Comparison of ENCODE assay signal across 1 cellular context in genomic region chr9:81689343-81690175, GRCh38.
A peak's percentile ranks its signal among the peaks of the same experiment; 100 is the strongest.
TF ChIP-seq lines count a peak whose summit lies in the region.

Gene TLE1 (minus strand): TSS chr9:81689547. CDS start chr9:81688240, 1,307 bp downstream.

TF ChIP-seq in HepG2, 621 proteins besides CTCF, POLR2A, EP300 and RAD21 (continued from another document and continues in another):
- TF ChIP-seq ZNF772 (CRISPR knock-in tag; IDR thresholded peaks at IDR 0.05), result peak; percentile 21; the same call in 1 of the 2 replicates
- no peak for TF ChIP-seq NFE2 (CRISPR knock-in tag; IDR thresholded peaks at IDR 0.05)
- TF ChIP-seq E2F2 (CRISPR knock-in tag; IDR thresholded peaks at IDR 0.05; ENCODE audit: borderline replicate concordance), result 0 out of 2 replicates have a peak, but pooled peaks have one; percentile 73
- TF ChIP-seq LCORL (IDR thresholded peaks at IDR 0.05), result no peak
- no peak for TF ChIP-seq LCORL (CRISPR knock-in tag; IDR thresholded peaks at IDR 0.05)
- TF ChIP-seq NR1H2 (CRISPR knock-in tag; IDR thresholded peaks at IDR 0.05; ENCODE audit: borderline replicate concordance, low read depth), result no peak
- no peak; the same call in 1 of the 2 replicates for TF ChIP-seq ZNF710 (CRISPR knock-in tag; IDR thresholded peaks at IDR 0.05; ENCODE audit: borderline replicate concordance)
- no peak for TF ChIP-seq MNT (IDR thresholded peaks at IDR 0.05)
- no peak for TF ChIP-seq ZNF724P (CRISPR knock-in tag; IDR thresholded peaks at IDR 0.05; ENCODE audit: borderline replicate concordance)
- no peak for TF ChIP-seq NFKBIZ (CRISPR knock-in tag; IDR thresholded peaks at IDR 0.05)
- peak; percentile 48; the same call in 1 of the 2 replicates for TF ChIP-seq CREB3 (CRISPR knock-in tag; IDR thresholded peaks at IDR 0.05)
- TF ChIP-seq ZBTB10 (CRISPR knock-in tag; IDR thresholded peaks at IDR 0.05; ENCODE audit: borderline replicate concordance), result no peak
- no peak for TF ChIP-seq CBX2 (IDR thresholded peaks at IDR 0.05; ENCODE audit: low read depth, low read length)
- no peak for TF ChIP-seq CBX2 (CRISPR knock-in tag; IDR thresholded peaks at IDR 0.05; ENCODE audit: low read depth)
- TF ChIP-seq ZNF143 (CRISPR knock-in tag; IDR thresholded peaks at IDR 0.05), result no peak
- TF ChIP-seq CERS6 (CRISPR knock-in tag; IDR thresholded peaks at IDR 0.05), result 0 out of 2 replicates have a peak, but pooled peaks have one; percentile 41
- no peak for TF ChIP-seq FOXP1 (IDR thresholded peaks at IDR 0.05)
- TF ChIP-seq FOXP1 (CRISPR knock-in tag; IDR thresholded peaks at IDR 0.05), result peak; percentile 32; the same call in 1 of the 2 replicates
- TF ChIP-seq MBD4 (IDR thresholded peaks at IDR 0.05; ENCODE audit: borderline replicate concordance, low read length), result no peak
- TF ChIP-seq ZNF256 (CRISPR knock-in tag; conservative IDR thresholded peaks at IDR 0.05), result no peak
- peak; percentile 26; the same call in 1 of the 2 replicates for TF ChIP-seq MXD4 (CRISPR knock-in tag; IDR thresholded peaks at IDR 0.05)
- TF ChIP-seq ZNF709 (CRISPR knock-in tag; IDR thresholded peaks at IDR 0.05), result 0 out of 2 replicates have a peak, but pooled peaks have one; percentile 5
- no peak for TF ChIP-seq NFIC (IDR thresholded peaks at IDR 0.05; ENCODE audit: low read length)
- peak; percentile 36; the same call in 1 of the 2 replicates for TF ChIP-seq KAT8 (CRISPR knock-in tag; IDR thresholded peaks at IDR 0.05)
- no peak for TF ChIP-seq GTF3A (CRISPR knock-in tag; conservative IDR thresholded peaks at IDR 0.05)
- peak; percentile 37; the same call in 1 of the 2 replicates for TF ChIP-seq AHR (CRISPR knock-in tag; IDR thresholded peaks at IDR 0.05)
- TF ChIP-seq HNF4G (IDR thresholded peaks at IDR 0.05; ENCODE audit: borderline replicate concordance, low read depth, low read length), result no peak
- peak; percentile 10; the same call in 1 of the 2 replicates for TF ChIP-seq HNF4G (CRISPR knock-in tag; IDR thresholded peaks at IDR 0.05; ENCODE audit: borderline replicate concordance, low read depth)
- TF ChIP-seq ZNF232 (CRISPR knock-in tag; IDR thresholded peaks at IDR 0.05; ENCODE audit: borderline replicate concordance), result peak; percentile 90
- TF ChIP-seq ZNF362 (CRISPR knock-in tag; IDR thresholded peaks at IDR 0.05; ENCODE audit: borderline replicate concordance), result no peak; the same call in 1 of the 2 replicates
- TF ChIP-seq ZNF124 (CRISPR knock-in tag; IDR thresholded peaks at IDR 0.05), result no peak
- TF ChIP-seq REST (IDR thresholded peaks at IDR 0.05; ENCODE audit: borderline replicate concordance in 1 of 2, low read depth in 1 of 2, low read length in 2 of 2), result peak in 1 of 2 experiments; percentile 44; a peak in 1 of 4 replicates
- no peak for TF ChIP-seq DDIT3 (CRISPR knock-in tag; IDR thresholded peaks at IDR 0.05)
- TF ChIP-seq TBP (CRISPR knock-in tag; IDR thresholded peaks at IDR 0.05), result 0 out of 2 replicates have a peak, but pooled peaks have one; percentile 65
- no peak for TF ChIP-seq ZNF550 (CRISPR knock-in tag; IDR thresholded peaks at IDR 0.05; ENCODE audit: borderline replicate concordance)
- TF ChIP-seq ZNF160 (CRISPR knock-in tag; IDR thresholded peaks at IDR 0.05), result no peak
- TF ChIP-seq ZNF780A (CRISPR knock-in tag; IDR thresholded peaks at IDR 0.05), result 0 out of 2 replicates have a peak, but pooled peaks have one; percentile 42
- TF ChIP-seq ATAD3A (CRISPR knock-in tag; IDR thresholded peaks at IDR 0.05), result no peak
- peak; percentile 62; the same call in 1 of the 2 replicates for TF ChIP-seq IKZF5 (CRISPR knock-in tag; IDR thresholded peaks at IDR 0.05)
- no peak for TF ChIP-seq ZNF17 (CRISPR knock-in tag; IDR thresholded peaks at IDR 0.05)
- TF ChIP-seq MLXIP (CRISPR knock-in tag; IDR thresholded peaks at IDR 0.05; ENCODE audit: borderline replicate concordance), result 0 out of 2 replicates have a peak, but pooled peaks have one; percentile 34
- peak; percentile 86 for TF ChIP-seq CREB1 (IDR thresholded peaks at IDR 0.05)
- TF ChIP-seq CREB1 (CRISPR knock-in tag; IDR thresholded peaks at IDR 0.05), result peak; percentile 92
- no peak for TF ChIP-seq POLR2AphosphoS2 (IDR thresholded peaks at IDR 0.05; ENCODE audit: low read depth, low read length)
- no peak for TF ChIP-seq RNF2 (conservative IDR thresholded peaks at IDR 0.05; ENCODE audit: low read depth)
